In genomic region chr2:48870503-48870902, GRCh38 we compare ENCODE assay signal across 29 cellular contexts.
"Had no signal": no experiment of that assay in that cellular context is flagged by ENCODE, and none has a peak within 500 bp of the region (broad histone marks: within the 10 kb centered on the region; RNA-seq: fewer than 3 reads in every experiment).

No MANE protein-coding gene starts in this region.

- DNase-seq: dermis blood vessel endothelial cell; effector memory CD8-positive, alpha-beta T cell; erythroblast; foreskin fibroblast; heart left ventricle; left cardiac atrium; left lung; mesendoderm; midbrain; naive thymus-derived CD4-positive, alpha-beta T cell; right lobe of liver; small intestine; stimulated activated CD4-positive, alpha-beta T cell treated with anti-CD3 and anti-CD28 coated beads, Interleukin-15, amount 100 ng/mL, for 24 hours; stimulated activated CD4-positive, alpha-beta T cell treated with anti-CD3 and anti-CD28 coated beads, Interleukin-2, amount 100 ng/mL, for 48 hours; stimulated activated naive B cell treated with anti-CD40 and anti-IgM and Interleukin-4, amounts not matched to agents 10 μg/mL and 1 μg/mL and 100 μg/mL, for 72 hours; upper lobe of left lung; uterus had no signal

- H3K4me3 ChIP-seq: coronary artery, gastroesophageal sphincter, heart left ventricle, hepatocyte, left lung, neural progenitor cell, right lobe of liver, thoracic aorta, tibial nerve, upper lobe of left lung, uterus had no signal

- H3K27me3 Mint-ChIP-seq: effector memory CD8-positive, alpha-beta T cell; progenitor cell of endocrine pancreas; stimulated activated naive B cell treated with anti-CD40 and anti-IgM and Interleukin-4, amounts not matched to agents 10 μg/mL and 1 μg/mL and 100 μg/mL, for 72 hours had no signal

- H3K4me1 ChIP-seq: gastroesophageal sphincter, heart left ventricle, left lung, parathyroid adenoma, right lobe of liver, tibial nerve, uterus had no signal

- H3K79me2 ChIP-seq: hepatocyte, parathyroid adenoma had no signal

- H3K9ac ChIP-seq: neural progenitor cell, parathyroid adenoma had no signal

- FAIRE-seq: endometrium, islet of Langerhans, small intestine had no signal

- H3K4me3 Mint-ChIP-seq: effector memory CD8-positive, alpha-beta T cell; naive thymus-derived CD4-positive, alpha-beta T cell; nephron; neural progenitor cell; stimulated activated naive B cell treated with anti-CD40 and anti-IgM and Interleukin-4, amounts not matched to agents 10 μg/mL and 1 μg/mL and 100 μg/mL, for 72 hours; stimulated activated naive CD8-positive, alpha-beta T cell treated with anti-CD3 and anti-CD28 coated beads, Interleukin-15, Interleukin-2, amounts not matched to agents 100 ng/mL and 50 ng/mL, for 24 hours had no signal

- H3K4me1 Mint-ChIP-seq: naive thymus-derived CD4-positive, alpha-beta T cell; nephron; stimulated activated naive B cell treated with anti-CD40 and anti-IgM and Interleukin-4, amounts not matched to agents 10 μg/mL and 1 μg/mL and 100 μg/mL, for 72 hours had no signal

- H3K9me3 ChIP-seq: gastroesophageal sphincter, heart left ventricle, left lung, right lobe of liver, thoracic aorta, tibial nerve, upper lobe of left lung, uterus had no signal

- H3K9me3 Mint-ChIP-seq: nephron; neural progenitor cell; stimulated activated naive CD8-positive, alpha-beta T cell treated with anti-CD3 and anti-CD28 coated beads, Interleukin-15, Interleukin-2, amounts not matched to agents 100 ng/mL and 50 ng/mL, for 24 hours had no signal

- H2AFZ ChIP-seq: hepatocyte, parathyroid adenoma had no signal

- H3K36me3 Mint-ChIP-seq: naive thymus-derived CD4-positive, alpha-beta T cell; neural progenitor cell; stimulated activated naive B cell treated with anti-CD40 and anti-IgM and Interleukin-4, amounts not matched to agents 10 μg/mL and 1 μg/mL and 100 μg/mL, for 72 hours had no signal

- ATAC-seq: effector memory CD8-positive, alpha-beta T cell; gastroesophageal sphincter; heart left ventricle; left cardiac atrium; left lung; naive thymus-derived CD4-positive, alpha-beta T cell; right lobe of liver; stimulated activated naive B cell treated with anti-CD40 and anti-IgM and Interleukin-4, amounts not matched to agents 10 μg/mL and 1 μg/mL and 100 μg/mL, for 72 hours had no signal

- H3K4me2 ChIP-seq: hepatocyte, neural progenitor cell had no signal

- H3K27ac ChIP-seq: coronary artery, gastroesophageal sphincter, heart left ventricle, hepatocyte, left lung, neural progenitor cell, parathyroid adenoma, right lobe of liver, thoracic aorta, tibial nerve, upper lobe of left lung, uterus had no signal

- H3K27ac Mint-ChIP-seq: effector memory CD8-positive, alpha-beta T cell; naive thymus-derived CD4-positive, alpha-beta T cell; nephron; neural progenitor cell; progenitor cell of endocrine pancreas; stimulated activated naive B cell treated with anti-CD40 and anti-IgM and Interleukin-4, amounts not matched to agents 10 μg/mL and 1 μg/mL and 100 μg/mL, for 72 hours; stimulated activated naive CD8-positive, alpha-beta T cell treated with anti-CD3 and anti-CD28 coated beads, Interleukin-15, Interleukin-2, amounts not matched to agents 100 ng/mL and 50 ng/mL, for 24 hours had no signal

- H3K27me3 ChIP-seq: gastroesophageal sphincter, hepatocyte, left lung, right lobe of liver, tibial nerve, upper lobe of left lung, uterus had no signal

- H3K36me3 ChIP-seq: gastroesophageal sphincter, heart left ventricle, left lung, neural progenitor cell, right lobe of liver, thoracic aorta, tibial nerve, upper lobe of left lung, uterus had no signal
